In the genomic region with DNA sequence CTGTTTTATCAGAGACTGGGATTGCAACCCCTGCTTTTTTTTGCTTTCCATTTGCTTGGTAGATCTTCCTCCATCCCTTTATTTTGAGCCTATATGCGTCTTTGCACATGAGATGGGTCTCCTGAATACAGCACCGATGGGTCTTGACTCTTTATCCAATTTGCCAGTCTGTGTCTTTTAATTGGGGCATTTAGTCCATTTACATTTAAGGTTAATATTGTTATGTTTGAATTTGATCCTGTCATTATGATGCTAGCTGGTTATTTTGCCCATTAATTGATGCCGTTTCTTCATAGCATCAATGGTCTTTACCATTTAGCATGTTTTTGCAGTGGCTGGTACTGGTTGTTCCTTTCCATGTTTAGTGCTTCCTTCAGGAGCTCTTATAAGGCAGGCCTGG, we compare ENCODE assay signal across 2 cellular contexts. TPM values are rescaled to one million over a fixed set of nuclear protein-coding genes. Genes with fewer than 3 reads are reported as not detected.
"Had no signal": no experiment of that assay in that cellular context is flagged by ENCODE, and none has a peak within 500 bp of the region (broad histone marks: within the 10 kb centered on the region; RNA-seq: fewer than 3 reads in every experiment).

No MANE protein-coding gene starts in this region.

RNA-seq across cellular contexts. Expression of gene ADAMTS14, which starts 29.0 kb away (rescaled TPM):
- total RNA-seq: GM12878 had no signal

RNA-seq across cellular contexts. Expression of gene PRF1, which starts 40.7 kb away (rescaled TPM):
- total RNA-seq: G401 had no signal
